ENCODE assay signal across 14 cellular contexts in genomic region chr1:25111706-25112105, GRCh38.
"Had no signal": no experiment of that assay in that cellular context is flagged by ENCODE, and none has a peak within 500 bp of the region (broad histone marks: within the 10 kb centered on the region; RNA-seq: fewer than 3 reads in every experiment).

No MANE protein-coding gene starts in this region.

- H3K4me3 ChIP-seq: prostate gland, right lobe of liver, transverse colon had no signal

- H3K27ac ChIP-seq: prostate gland, right lobe of liver, transverse colon had no signal

- H3K9me3 ChIP-seq: prostate gland, transverse colon had no signal

- H3K27me3 ChIP-seq: right lobe of liver had no signal

- DNase-seq: activated CD4-positive, alpha-beta T cell treated with anti-CD3 and anti-CD28 coated beads, Interleukin-2, amount 50 U/mL, for 1 hour; activated naive CD4-positive, alpha-beta T cell treated with anti-CD3 and anti-CD28 coated beads, Interleukin-2, amount 10 ng/mL, durations not matched to agents 7 days and 5 days; caudate nucleus; cortex of kidney; effector memory CD4-positive, alpha-beta T cell; left colon; naive thymus-derived CD4-positive, alpha-beta T cell; nucleus accumbens; right lobe of liver; stimulated activated CD4-positive, alpha-beta T cell treated with anti-CD3 and anti-CD28 coated beads, Interleukin-2, amount 100 ng/mL, for 24 hours; stimulated activated naive CD4-positive, alpha-beta T cell; substantia nigra; transverse colon had no signal

- H3K36me3 ChIP-seq: prostate gland, right lobe of liver, transverse colon had no signal

- H3K4me1 ChIP-seq: prostate gland, right lobe of liver, transverse colon had no signal
